In the genomic region with DNA sequence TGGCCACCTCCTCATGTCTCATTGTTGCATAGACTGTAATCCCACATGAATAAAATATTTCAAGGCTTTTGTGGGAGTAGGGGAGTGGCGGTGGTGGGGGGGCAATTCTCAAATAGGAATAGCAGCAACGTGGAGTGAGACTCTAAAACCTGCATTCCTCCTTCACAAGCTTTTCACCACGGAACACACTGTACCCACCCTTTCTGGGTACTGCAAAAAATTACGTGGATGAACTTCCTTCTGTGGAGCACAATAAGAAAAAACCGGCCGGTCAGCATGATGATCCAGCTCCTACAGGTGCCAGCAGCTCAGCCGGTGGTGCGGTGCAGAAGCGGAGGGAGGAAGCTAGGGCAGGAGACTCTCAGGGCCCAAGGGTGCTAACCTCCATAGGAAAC, we compare ENCODE assay signal across 9 cellular contexts. TPM values are rescaled to one million over a fixed set of nuclear protein-coding genes. Genes with fewer than 3 reads are reported as not detected.
A peak's percentile ranks its signal among the peaks of the same experiment; 100 is the strongest.
DNase-seq lines count a peak whose midpoint lies in the region; ATAC-seq and TF ChIP-seq lines count a peak whose summit lies in the region.
"Had no signal": no experiment of that assay in that cellular context is flagged by ENCODE, and none has a peak within 500 bp of the region (broad histone marks: within the 10 kb centered on the region; RNA-seq: fewer than 3 reads in every experiment).

No MANE protein-coding gene starts in this region.

- no peak for ATAC-seq in HG02571 (IDR thresholded peaks at IDR 0.05; ENCODE audit: unreplicated experiment)
- ATAC-seq in HG03108 (IDR thresholded peaks at IDR 0.05; ENCODE audit: unreplicated experiment) = no peak

- H3K9me3 ChIP-seq in BLaER1 treated with 17β-estradiol and CSF1 and Interleukin-3, amounts not matched to agents 10 nM and 100 nM (replicated peaks in 1 of 11) = no peaks in the 10 kb centered on the region
- H3K9me3 ChIP-seq in HUES64 (ENCODE audit: insufficient read depth, low read depth, low read length) = no peaks in the 10 kb centered on the region

- no peak for TF ChIP-seq CTCF in chondrocyte (IDR thresholded peaks at IDR 0.05)
- TF ChIP-seq CTCF in nephron (IDR thresholded peaks at IDR 0.05; ENCODE audit: unreplicated experiment in 3 of 3) = no peak

- H3K9ac ChIP-seq in BLaER1 treated with 17β-estradiol and CSF1 and Interleukin-3, amounts not matched to agents 10 nM and 100 nM = peak overlapping the region; percentile 81 to 88 (median 84); a peak in 20 of 22 replicates
- no peak overlapping the region for H3K9ac ChIP-seq in HUES64 (ENCODE audit: low read depth, low read length)

- WGBS in HUES64 = 71% methylated on average over 8 of the region's 9 CpGs

- H3K27ac Mint-ChIP-seq in chondrocyte (ENCODE audit: unreplicated experiment) (peak overlapping the region; percentile 51), nephron (peak overlapping the region; percentile 71 to 96 (median 94))

- H3K9me3 Mint-ChIP-seq in chondrocyte (ENCODE audit: low read depth) (no peaks in the 10 kb centered on the region), nephron (no peaks in the 10 kb centered on the region)

- peaks cover 0 to 30% (median 12%) of the 10 kb centered on the region in 11 experiments; a peak in 9 of 22 replicates for H4K20me1 ChIP-seq in BLaER1 treated with 17β-estradiol and CSF1 and Interleukin-3, amounts not matched to agents 10 nM and 100 nM

- no peaks in the 10 kb centered on the region for H3K27me3 ChIP-seq in BLaER1 treated with 17β-estradiol and CSF1 and Interleukin-3, amounts not matched to agents 10 nM and 100 nM
- H3K27me3 ChIP-seq in HUES64 (ENCODE audit: insufficient read depth, low read length) = peaks cover 58% of the 10 kb centered on the region

- no peaks in the 10 kb centered on the region for H3K36me3 ChIP-seq in BLaER1 treated with 17β-estradiol and CSF1 and Interleukin-3, amounts not matched to agents 10 nM and 100 nM
- H3K36me3 ChIP-seq in HUES64 (ENCODE audit: insufficient read depth, low read length) = no peaks in the 10 kb centered on the region

- peak overlapping the region; percentile 74 to 85 (median 79) for H3K4me2 ChIP-seq in BLaER1 treated with 17β-estradiol and CSF1 and Interleukin-3, amounts not matched to agents 10 nM and 100 nM

- H3K4me1 ChIP-seq in BLaER1 treated with 17β-estradiol and CSF1 and Interleukin-3, amounts not matched to agents 10 nM and 100 nM = peaks cover 30 to 38% (median 32%) of the 10 kb centered on the region in 10 experiments
- H3K4me1 ChIP-seq in HUES64 (ENCODE audit: insufficient read depth, low read length) = peaks cover 31% of the 10 kb centered on the region

- DNase-seq in chondrocyte (ENCODE audit: low spot score) (no peak), middle frontal gyrus (ENCODE audit: extremely low spot score, low spot score) (no peak), NCI-H510A (lab: John Stamatoyannopoulos, UW) (no peak)
- DNase-seq: NK-92 treated with Interleukin-12 subunit alpha and Interleukin-12 subunit beta, amount 100 ng/mL, for 24 hours had no signal

- peak overlapping the region in 10 of 11 experiments; percentile 78 to 85 (median 81); a peak in 16 of 22 replicates for H3K27ac ChIP-seq in BLaER1 treated with 17β-estradiol and CSF1 and Interleukin-3, amounts not matched to agents 10 nM and 100 nM
- H3K27ac ChIP-seq in HUES64 (ENCODE audit: low read depth, low read length) = no peak overlapping the region

- H3K4me3 ChIP-seq in BLaER1 treated with 17β-estradiol and CSF1 and Interleukin-3, amounts not matched to agents 10 nM and 100 nM = peak overlapping the region; percentile 71 to 83 (median 76)
- H3K4me3 ChIP-seq in HUES64 (ENCODE audit: low read length) = peak overlapping the region; percentile 67

- H3K27me3 Mint-ChIP-seq in chondrocyte (ENCODE audit: low read depth) (peaks cover 18% of the 10 kb centered on the region), nephron (ENCODE audit: low read depth) (peaks cover 25% of the 10 kb centered on the region)

- no peaks in the 10 kb centered on the region for H3K36me3 Mint-ChIP-seq in chondrocyte (ENCODE audit: low read depth)
- H3K36me3 Mint-ChIP-seq in nephron (ENCODE audit: low read depth) = no peaks in the 10 kb centered on the region

- H3K4me1 Mint-ChIP-seq in chondrocyte (ENCODE audit: low read depth) = peaks cover 16% of the 10 kb centered on the region
- H3K4me1 Mint-ChIP-seq in nephron = peaks cover 39% of the 10 kb centered on the region

- H3K4me3 Mint-ChIP-seq in chondrocyte (ENCODE audit: unreplicated experiment) (peak overlapping the region; percentile 89), nephron (peak overlapping the region; percentile 96 to 98 (median 98))

RNA-seq across cellular contexts. Expression of a gene that starts 0.9 kb away (rescaled TPM):
- 9.9 TPM for polyA plus RNA-seq in HUES64 (2013, experiment 1 of 2)
- 10.5 TPM for polyA plus RNA-seq in HUES64 (2013, experiment 2 of 2)
- 8.9 to 18.8 TPM (median 17.9 TPM) in 3 replicates for total RNA-seq in chondrocyte

RNA-seq across cellular contexts. Expression of a gene that starts 19.9 kb away (rescaled TPM):
- polyA plus RNA-seq in HUES64 (2013, experiment 1 of 2) = 7.8 TPM
- polyA plus RNA-seq in HUES64 (2013, experiment 2 of 2) = 6.6 TPM
- 22.4 to 31.3 TPM (median 28.7 TPM) in 3 replicates for total RNA-seq in chondrocyte
